Comparison of ENCODE assay signal across 19 cellular contexts in the genomic region with DNA sequence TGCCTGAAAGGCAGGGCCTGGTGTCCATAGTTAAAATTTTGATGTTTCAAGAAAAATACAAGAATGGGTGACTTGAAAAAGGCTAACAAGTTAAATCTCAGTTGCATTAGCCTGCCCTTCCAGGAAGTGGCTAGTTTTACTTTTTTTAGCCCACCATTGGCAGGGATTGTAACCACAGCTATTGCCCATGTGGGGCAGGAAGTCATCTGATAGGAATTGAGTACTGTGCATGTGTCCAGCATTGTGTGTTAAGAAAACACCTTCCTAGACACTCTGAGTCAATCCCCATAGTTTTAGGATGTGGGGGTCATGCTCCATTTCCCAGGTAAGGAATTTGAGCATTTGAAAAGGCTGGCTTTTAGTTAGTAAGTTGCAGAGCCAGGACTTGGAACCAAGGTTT. TPM values are rescaled to one million over a fixed set of nuclear protein-coding genes. Genes with fewer than 3 reads are reported as not detected.
DNase-seq lines count a peak whose midpoint lies in the region; ATAC-seq and TF ChIP-seq lines count a peak whose summit lies in the region.
"Had no signal": no experiment of that assay in that cellular context is flagged by ENCODE, and none has a peak within 500 bp of the region (broad histone marks: within the 10 kb centered on the region; RNA-seq: fewer than 3 reads in every experiment).

No MANE protein-coding gene starts in this region.

- CTCF ChIA-PET in activated CD8-positive, alpha-beta memory T cell treated with anti-CD3 and anti-CD28 coated beads, Interleukin-2, amount 10 ng/mL, durations not matched to agents 7 days and 5 days (lab: Charles Lee): interaction anchor here (1.9 to 6.2 kb wide), 2 partner anchors 181 to 240 kb away, joined by 6 to 57 read pairs; a partner anchor contains a TSS

- no peaks in the 10 kb centered on the region for H3K27me3 Mint-ChIP-seq in activated CD8-positive, alpha-beta memory T cell treated with anti-CD3 and anti-CD28 coated beads, Interleukin-2, amount 10 ng/mL, durations not matched to agents 7 days and 5 days
- H3K27me3 Mint-ChIP-seq in endothelial cell (ENCODE audit: unreplicated experiment): peaks cover 3% of the 10 kb centered on the region
- H3K27me3 Mint-ChIP-seq: naive thymus-derived CD8-positive, alpha-beta T cell; progenitor cell of endocrine pancreas; type B pancreatic cell had no signal

- H3K9me3 Mint-ChIP-seq in activated CD8-positive, alpha-beta memory T cell treated with anti-CD3 and anti-CD28 coated beads, Interleukin-2, amount 10 ng/mL, durations not matched to agents 7 days and 5 days (ENCODE audit: low read depth): no peaks in the 10 kb centered on the region
- H3K9me3 Mint-ChIP-seq in endothelial cell (ENCODE audit: unreplicated experiment): no peaks in the 10 kb centered on the region
- H3K9me3 Mint-ChIP-seq: activated T-cell treated with anti-CD3 and anti-CD28 coated beads, Interleukin-2, amount 50 U/mL, for 72 hours; naive thymus-derived CD8-positive, alpha-beta T cell; type B pancreatic cell had no signal

- H3K4me3 Mint-ChIP-seq in activated CD8-positive, alpha-beta memory T cell treated with anti-CD3 and anti-CD28 coated beads, Interleukin-2, amount 10 ng/mL, durations not matched to agents 7 days and 5 days: no peak overlapping the region
- no peak overlapping the region for H3K4me3 Mint-ChIP-seq in endothelial cell (ENCODE audit: unreplicated experiment)
- H3K4me3 Mint-ChIP-seq: activated T-cell treated with anti-CD3 and anti-CD28 coated beads, Interleukin-2, amount 50 U/mL, for 72 hours; naive thymus-derived CD8-positive, alpha-beta T cell; type B pancreatic cell had no signal

- DNase-seq in activated CD8-positive, alpha-beta memory T cell treated with anti-CD3 and anti-CD28 coated beads for 24 hours: peak; percentile 37
- DNase-seq in activated CD8-positive, alpha-beta memory T cell treated with anti-CD3 and anti-CD28 coated beads, Interleukin-2, amount 10 ng/mL, durations not matched to agents 7 days and 5 days: no peak
- DNase-seq in RPMI8226 (peak; percentile 9), fibroblast of peridontal ligament (ENCODE audit: extremely low read depth) (peak; percentile 39), stromal cell of bone marrow (ENCODE audit: low read depth) (peak; percentile 27), endothelial cell (ENCODE audit: low spot score) (no peak)
- DNase-seq: activated CD4-positive, alpha-beta T cell treated with anti-CD3 and anti-CD28 coated beads, Interleukin-2, amount 50 U/mL, for 1 hour; activated T-cell treated with anti-CD3 and anti-CD28 coated beads, Interleukin-2, amount 50 U/mL, for 72 hours; Calu3; cerebellar nuclear complex; naive thymus-derived CD8-positive, alpha-beta T cell; NCI-H226; stimulated activated naive CD4-positive, alpha-beta T cell; T-helper 9 cell had no signal

- TF ChIP-seq CTCF in endothelial cell (IDR thresholded peaks at IDR 0.05; ENCODE audit: unreplicated experiment): no peak

- ATAC-seq in activated CD8-positive, alpha-beta memory T cell treated with anti-CD3 and anti-CD28 coated beads, Interleukin-2, amount 10 ng/mL, durations not matched to agents 7 days and 5 days: no peak
- ATAC-seq in HG03039 (IDR thresholded peaks at IDR 0.05; ENCODE audit: unreplicated experiment): no peak
- no peak for ATAC-seq in HG03520 (IDR thresholded peaks at IDR 0.05; ENCODE audit: unreplicated experiment)
- ATAC-seq: activated T-cell treated with anti-CD3 and anti-CD28 coated beads, Interleukin-2, amount 50 U/mL, for 72 hours; left lobe of liver; naive thymus-derived CD8-positive, alpha-beta T cell had no signal

- no peaks in the 10 kb centered on the region for H3K36me3 Mint-ChIP-seq in activated CD8-positive, alpha-beta memory T cell treated with anti-CD3 and anti-CD28 coated beads, Interleukin-2, amount 10 ng/mL, durations not matched to agents 7 days and 5 days
- H3K36me3 Mint-ChIP-seq in endothelial cell (ENCODE audit: low read depth, unreplicated experiment): peaks cover 13% of the 10 kb centered on the region
- H3K36me3 Mint-ChIP-seq: naive thymus-derived CD8-positive, alpha-beta T cell had no signal

- no peak overlapping the region for H3K27ac Mint-ChIP-seq in activated CD8-positive, alpha-beta memory T cell treated with anti-CD3 and anti-CD28 coated beads, Interleukin-2, amount 10 ng/mL, durations not matched to agents 7 days and 5 days
- no peak overlapping the region for H3K27ac Mint-ChIP-seq in endothelial cell (ENCODE audit: unreplicated experiment)
- H3K27ac Mint-ChIP-seq: activated T-cell treated with anti-CD3 and anti-CD28 coated beads, Interleukin-2, amount 50 U/mL, for 72 hours; naive thymus-derived CD8-positive, alpha-beta T cell; progenitor cell of endocrine pancreas; type B pancreatic cell had no signal

- H3K4me1 Mint-ChIP-seq in activated CD8-positive, alpha-beta memory T cell treated with anti-CD3 and anti-CD28 coated beads, Interleukin-2, amount 10 ng/mL, durations not matched to agents 7 days and 5 days: peaks cover 22% of the 10 kb centered on the region
- peaks cover 2% of the 10 kb centered on the region for H3K4me1 Mint-ChIP-seq in endothelial cell (ENCODE audit: unreplicated experiment)

RNA-seq across cellular contexts. Expression of a gene that starts 26.9 kb away (rescaled TPM):
- total RNA-seq in activated CD8-positive, alpha-beta memory T cell treated with anti-CD3 and anti-CD28 coated beads, Interleukin-2, amount 10 ng/mL, durations not matched to agents 7 days and 5 days: 10 to 100 TPM; 28.9 to 30.1 TPM
- 16.0 TPM for total RNA-seq in endothelial cell (ENCODE audit: unreplicated experiment)

Comparison
In these comparisons a context has a peak if more than half of its experiments do, and no peak if none do; other contexts are left out.
1. DNase-seq: peak in activated CD8-positive, alpha-beta memory T cell treated with anti-CD3 and anti-CD28 coated beads for 24 hours (single experiment), RPMI8226 (single experiment), fibroblast of peridontal ligament (single experiment) and stromal cell of bone marrow (single experiment); none in activated CD8-positive, alpha-beta memory T cell treated with anti-CD3 and anti-CD28 coated beads, Interleukin-2, amount 10 ng/mL, durations not matched to agents 7 days and 5 days (single experiment) and endothelial cell (single experiment).